Comparison of ENCODE assay signal across 1 cellular context in the genomic region with DNA sequence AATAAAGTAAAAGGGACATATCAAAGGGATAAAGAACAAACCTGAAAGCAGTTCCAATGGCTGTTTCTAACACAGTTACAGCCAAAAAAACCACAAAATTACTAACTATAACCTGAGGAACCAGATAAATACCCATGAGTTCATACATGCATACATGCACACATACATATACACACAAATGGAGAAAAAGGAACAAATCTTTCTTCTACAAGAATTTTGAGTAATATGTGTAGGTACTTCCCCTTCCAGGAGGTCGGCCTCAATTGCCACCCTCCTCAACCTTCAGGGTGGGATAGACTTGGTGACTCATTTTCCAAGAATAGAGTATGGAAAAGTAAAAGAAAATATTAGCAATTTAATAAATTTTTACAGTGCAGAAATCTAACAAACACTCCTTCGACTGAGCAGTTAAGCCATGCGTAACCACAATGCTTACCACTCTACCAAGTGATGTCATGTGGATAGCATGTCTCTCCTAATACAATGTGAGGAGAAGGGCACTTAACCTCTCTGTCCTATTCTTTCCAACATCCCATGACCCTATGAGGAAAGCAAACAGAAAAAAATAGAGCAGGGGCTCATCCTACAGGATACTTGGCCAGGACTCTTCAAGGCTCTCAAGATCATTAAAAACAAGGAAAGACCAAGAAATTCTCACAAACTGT.
TF ChIP-seq lines count a peak whose summit lies in the region.

No MANE protein-coding gene starts in this region.

TF ChIP-seq in K562, 482 proteins besides CTCF, POLR2A, EP300 and RAD21 (continued from another document):
- TF ChIP-seq, protein P1, sequence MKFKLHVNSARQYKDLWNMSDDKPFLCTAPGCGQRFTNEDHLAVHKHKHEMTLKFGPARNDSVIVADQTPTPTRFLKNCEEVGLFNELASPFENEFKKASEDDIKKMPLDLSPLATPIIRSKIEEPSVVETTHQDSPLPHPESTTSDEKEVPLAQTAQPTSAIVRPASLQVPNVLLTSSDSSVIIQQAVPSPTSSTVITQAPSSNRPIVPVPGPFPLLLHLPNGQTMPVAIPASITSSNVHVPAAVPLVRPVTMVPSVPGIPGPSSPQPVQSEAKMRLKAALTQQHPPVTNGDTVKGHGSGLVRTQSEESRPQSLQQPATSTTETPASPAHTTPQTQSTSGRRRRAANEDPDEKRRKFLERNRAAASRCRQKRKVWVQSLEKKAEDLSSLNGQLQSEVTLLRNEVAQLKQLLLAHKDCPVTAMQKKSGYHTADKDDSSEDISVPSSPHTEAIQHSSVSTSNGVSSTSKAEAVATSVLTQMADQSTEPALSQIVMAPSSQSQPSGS (CRISPR knock-in tag; IDR thresholded peaks at IDR 0.05): no peak
- TF ChIP-seq ZNF584 (CRISPR knock-in tag; IDR thresholded peaks at IDR 0.05; ENCODE audit: low read depth): no peak
- TF ChIP-seq, protein P2, sequence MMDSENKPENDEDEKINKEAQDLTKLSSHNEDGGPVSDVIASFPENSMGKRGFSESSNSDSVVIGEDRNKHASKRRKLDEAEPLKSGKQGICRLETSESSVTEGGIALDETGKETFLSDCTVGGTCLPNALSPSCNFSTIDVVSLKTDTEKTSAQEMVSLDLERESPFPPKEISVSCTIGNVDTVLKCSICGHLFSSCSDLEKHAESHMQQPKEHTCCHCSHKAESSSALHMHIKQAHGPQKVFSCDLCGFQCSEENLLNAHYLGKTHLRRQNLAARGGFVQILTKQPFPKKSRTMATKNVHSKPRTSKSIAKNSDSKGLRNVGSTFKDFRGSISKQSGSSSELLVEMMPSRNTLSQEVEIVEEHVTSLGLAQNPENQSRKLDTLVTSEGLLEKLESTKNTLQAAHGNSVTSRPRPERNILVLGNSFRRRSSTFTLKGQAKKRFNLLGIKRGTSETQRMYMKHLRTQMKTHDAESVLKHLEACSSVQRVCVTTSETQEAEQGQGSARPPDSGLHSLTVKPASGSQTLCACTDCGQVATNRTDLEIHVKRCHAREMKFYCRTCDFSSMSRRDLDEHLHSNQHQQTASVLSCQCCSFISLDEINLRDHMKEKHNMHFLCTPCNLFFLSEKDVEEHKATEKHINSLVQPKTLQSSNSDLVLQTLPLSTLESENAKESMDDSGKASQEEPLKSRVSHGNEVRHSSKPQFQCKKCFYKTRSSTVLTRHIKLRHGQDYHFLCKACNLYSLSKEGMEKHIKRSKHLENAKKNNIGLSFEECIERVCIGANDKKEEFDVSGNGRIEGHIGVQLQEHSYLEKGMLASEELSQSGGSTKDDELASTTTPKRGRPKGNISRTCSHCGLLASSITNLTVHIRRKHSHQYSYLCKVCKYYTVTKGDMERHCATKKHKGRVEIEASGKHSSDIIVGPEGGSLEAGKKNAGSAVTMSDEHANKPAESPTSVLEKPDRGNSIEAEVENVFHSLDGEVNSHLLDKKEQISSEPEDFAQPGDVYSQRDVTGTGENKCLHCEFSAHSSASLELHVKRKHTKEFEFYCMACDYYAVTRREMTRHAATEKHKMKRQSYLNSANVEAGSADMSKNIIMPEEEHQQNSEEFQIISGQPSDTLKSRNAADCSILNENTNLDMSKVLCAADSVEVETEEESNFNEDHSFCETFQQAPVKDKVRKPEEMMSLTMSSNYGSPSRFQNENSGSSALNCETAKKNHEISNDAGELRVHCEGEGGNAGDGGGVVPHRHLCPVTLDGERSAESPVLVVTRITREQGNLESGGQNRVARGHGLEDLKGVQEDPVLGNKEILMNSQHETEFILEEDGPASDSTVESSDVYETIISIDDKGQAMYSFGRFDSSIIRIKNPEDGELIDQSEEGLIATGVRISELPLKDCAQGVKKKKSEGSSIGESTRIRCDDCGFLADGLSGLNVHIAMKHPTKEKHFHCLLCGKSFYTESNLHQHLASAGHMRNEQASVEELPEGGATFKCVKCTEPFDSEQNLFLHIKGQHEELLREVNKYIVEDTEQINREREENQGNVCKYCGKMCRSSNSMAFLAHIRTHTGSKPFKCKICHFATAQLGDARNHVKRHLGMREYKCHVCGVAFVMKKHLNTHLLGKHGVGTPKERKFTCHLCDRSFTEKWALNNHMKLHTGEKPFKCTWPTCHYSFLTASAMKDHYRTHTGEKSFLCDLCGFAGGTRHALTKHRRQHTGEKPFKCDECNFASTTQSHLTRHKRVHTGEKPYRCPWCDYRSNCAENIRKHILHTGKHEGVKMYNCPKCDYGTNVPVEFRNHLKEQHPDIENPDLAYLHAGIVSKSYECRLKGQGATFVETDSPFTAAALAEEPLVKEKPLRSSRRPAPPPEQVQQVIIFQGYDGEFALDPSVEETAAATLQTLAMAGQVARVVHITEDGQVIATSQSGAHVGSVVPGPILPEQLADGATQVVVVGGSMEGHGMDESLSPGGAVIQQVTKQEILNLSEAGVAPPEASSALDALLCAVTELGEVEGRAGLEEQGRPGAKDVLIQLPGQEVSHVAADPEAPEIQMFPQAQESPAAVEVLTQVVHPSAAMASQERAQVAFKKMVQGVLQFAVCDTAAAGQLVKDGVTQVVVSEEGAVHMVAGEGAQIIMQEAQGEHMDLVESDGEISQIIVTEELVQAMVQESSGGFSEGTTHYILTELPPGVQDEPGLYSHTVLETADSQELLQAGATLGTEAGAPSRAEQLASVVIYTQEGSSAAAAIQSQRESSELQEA (IDR thresholded peaks at IDR 0.05; ENCODE audit: low read depth): no peak
- no peak for TF ChIP-seq MYBL2 (IDR thresholded peaks at IDR 0.05; ENCODE audit: low read depth)
- TF ChIP-seq MYBL2 (CRISPR knock-in tag; IDR thresholded peaks at IDR 0.05; ENCODE audit: borderline replicate concordance): no peak
- no peak for TF ChIP-seq ZC3H8 (IDR thresholded peaks at IDR 0.05)
- TF ChIP-seq ZNF140 (CRISPR knock-in tag; IDR thresholded peaks at IDR 0.05): no peak
- TF ChIP-seq SOX6 (IDR thresholded peaks at IDR 0.05): no peak
- TF ChIP-seq, protein P3, sequence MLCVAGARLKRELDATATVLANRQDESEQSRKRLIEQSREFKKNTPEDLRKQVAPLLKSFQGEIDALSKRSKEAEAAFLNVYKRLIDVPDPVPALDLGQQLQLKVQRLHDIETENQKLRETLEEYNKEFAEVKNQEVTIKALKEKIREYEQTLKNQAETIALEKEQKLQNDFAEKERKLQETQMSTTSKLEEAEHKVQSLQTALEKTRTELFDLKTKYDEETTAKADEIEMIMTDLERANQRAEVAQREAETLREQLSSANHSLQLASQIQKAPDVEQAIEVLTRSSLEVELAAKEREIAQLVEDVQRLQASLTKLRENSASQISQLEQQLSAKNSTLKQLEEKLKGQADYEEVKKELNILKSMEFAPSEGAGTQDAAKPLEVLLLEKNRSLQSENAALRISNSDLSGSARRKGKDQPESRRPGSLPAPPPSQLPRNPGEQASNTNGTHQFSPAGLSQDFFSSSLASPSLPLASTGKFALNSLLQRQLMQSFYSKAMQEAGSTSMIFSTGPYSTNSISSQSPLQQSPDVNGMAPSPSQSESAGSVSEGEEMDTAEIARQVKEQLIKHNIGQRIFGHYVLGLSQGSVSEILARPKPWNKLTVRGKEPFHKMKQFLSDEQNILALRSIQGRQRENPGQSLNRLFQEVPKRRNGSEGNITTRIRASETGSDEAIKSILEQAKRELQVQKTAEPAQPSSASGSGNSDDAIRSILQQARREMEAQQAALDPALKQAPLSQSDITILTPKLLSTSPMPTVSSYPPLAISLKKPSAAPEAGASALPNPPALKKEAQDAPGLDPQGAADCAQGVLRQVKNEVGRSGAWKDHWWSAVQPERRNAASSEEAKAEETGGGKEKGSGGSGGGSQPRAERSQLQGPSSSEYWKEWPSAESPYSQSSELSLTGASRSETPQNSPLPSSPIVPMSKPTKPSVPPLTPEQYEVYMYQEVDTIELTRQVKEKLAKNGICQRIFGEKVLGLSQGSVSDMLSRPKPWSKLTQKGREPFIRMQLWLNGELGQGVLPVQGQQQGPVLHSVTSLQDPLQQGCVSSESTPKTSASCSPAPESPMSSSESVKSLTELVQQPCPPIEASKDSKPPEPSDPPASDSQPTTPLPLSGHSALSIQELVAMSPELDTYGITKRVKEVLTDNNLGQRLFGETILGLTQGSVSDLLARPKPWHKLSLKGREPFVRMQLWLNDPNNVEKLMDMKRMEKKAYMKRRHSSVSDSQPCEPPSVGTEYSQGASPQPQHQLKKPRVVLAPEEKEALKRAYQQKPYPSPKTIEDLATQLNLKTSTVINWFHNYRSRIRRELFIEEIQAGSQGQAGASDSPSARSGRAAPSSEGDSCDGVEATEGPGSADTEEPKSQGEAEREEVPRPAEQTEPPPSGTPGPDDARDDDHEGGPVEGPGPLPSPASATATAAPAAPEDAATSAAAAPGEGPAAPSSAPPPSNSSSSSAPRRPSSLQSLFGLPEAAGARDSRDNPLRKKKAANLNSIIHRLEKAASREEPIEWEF (CRISPR knock-in tag; IDR thresholded peaks at IDR 0.05): no peak
